In genomic region chr2:168465594-168465993, GRCh38 we compare ENCODE assay signal across 13 cellular contexts. TPM values are rescaled to one million over a fixed set of nuclear protein-coding genes. Genes with fewer than 3 reads are reported as not detected.
DNase-seq lines count a peak whose midpoint lies in the region; ATAC-seq and TF ChIP-seq lines count a peak whose summit lies in the region.
"Had no signal": no experiment of that assay in that cellular context is flagged by ENCODE, and none has a peak within 500 bp of the region (broad histone marks: within the 10 kb centered on the region; RNA-seq: fewer than 3 reads in every experiment).

No MANE protein-coding gene starts in this region.

- H3K27me3 Mint-ChIP-seq in Caco-2 (ENCODE audit: insufficient read depth, unreplicated experiment) (no peaks in the 10 kb centered on the region), mesothelial cell of epicardium (ENCODE audit: low read depth) (no peaks in the 10 kb centered on the region)
- H3K27me3 Mint-ChIP-seq in activated T-helper 1 cell treated with anti-CD3 and anti-CD28 coated beads, Interleukin-12 subunit alpha, Interleukin-12 subunit beta, Interleukin-2, Interleukin-4 antibody, amounts not matched to agents 30 ng/mL and 10 ng/mL and 1 ng/mL, durations not matched to agents 14 hours and 24 hours and 36 hours (ENCODE audit: insufficient read depth): no peaks in the 10 kb centered on the region
- H3K27me3 Mint-ChIP-seq: memory B cell; stimulated activated naive B cell treated with anti-CD40 and anti-IgM and Interleukin-4, amounts not matched to agents 10 μg/mL and 1 μg/mL and 100 μg/mL, for 72 hours had no signal

- H3K27me3 ChIP-seq in BLaER1 treated with 17β-estradiol and CSF1 and Interleukin-3, amounts not matched to agents 10 nM and 100 nM: no peaks in the 10 kb centered on the region
- no peaks in the 10 kb centered on the region for H3K27me3 ChIP-seq in Caco-2 (replicated peaks; ENCODE audit: control insufficient read depth, insufficient read depth, low read length)
- H3K27me3 ChIP-seq in upper lobe of right lung: no peaks in the 10 kb centered on the region
- H3K27me3 ChIP-seq in MM.1S (replicated peaks; ENCODE audit: insufficient read depth, low read length): no peaks in the 10 kb centered on the region
- H3K27me3 ChIP-seq: gastrocnemius medialis had no signal

- H3K79me2 ChIP-seq in MM.1S (ENCODE audit: low read length): peaks cover 95% of the 10 kb centered on the region

- ATAC-seq in upper lobe of right lung (no peak), GM18907 (IDR thresholded peaks at IDR 0.05; ENCODE audit: unreplicated experiment) (no peak)
- ATAC-seq: gastrocnemius medialis; stimulated activated naive B cell treated with anti-CD40 and anti-IgM and Interleukin-4, amounts not matched to agents 10 μg/mL and 1 μg/mL and 100 μg/mL, for 72 hours had no signal

- peak overlapping the region in 8 of 11 experiments; percentile 4 to 76 (median 60); a peak in 9 of 22 replicates for H3K27ac ChIP-seq in BLaER1 treated with 17β-estradiol and CSF1 and Interleukin-3, amounts not matched to agents 10 nM and 100 nM
- H3K27ac ChIP-seq in upper lobe of right lung (no peak overlapping the region), MM.1S (ENCODE audit: low read length) (no peak overlapping the region)
- H3K27ac ChIP-seq: gastrocnemius medialis had no signal

- CTCF ChIA-PET in Caco-2 (lab: Charles Lee): no interaction called here

- no peaks in the 10 kb centered on the region for H3K9me2 ChIP-seq in MM.1S (replicated peaks; ENCODE audit: insufficient read depth, low read length)
- H3K9me2 ChIP-seq: SK-N-SH had no signal

- H2AFZ ChIP-seq in MM.1S (ENCODE audit: low read length): no peak overlapping the region

- H3K9me3 Mint-ChIP-seq in Caco-2 (ENCODE audit: unreplicated experiment) (no peaks in the 10 kb centered on the region), mesothelial cell of epicardium (no peaks in the 10 kb centered on the region)
- no peaks in the 10 kb centered on the region for H3K9me3 Mint-ChIP-seq in activated T-helper 1 cell treated with anti-CD3 and anti-CD28 coated beads, Interleukin-12 subunit alpha, Interleukin-12 subunit beta, Interleukin-2, Interleukin-4 antibody, amounts not matched to agents 30 ng/mL and 10 ng/mL and 1 ng/mL, durations not matched to agents 14 hours and 24 hours and 36 hours
- H3K9me3 Mint-ChIP-seq: memory B cell; stimulated activated naive B cell treated with anti-CD40 and anti-IgM and Interleukin-4, amounts not matched to agents 10 μg/mL and 1 μg/mL and 100 μg/mL, for 72 hours had no signal

- BruUV-seq in Caco-2 (replicated peaks; lab: Mats Ljungman, UMichigan): no TSS peak

- H3K36me3 ChIP-seq in BLaER1 treated with 17β-estradiol and CSF1 and Interleukin-3, amounts not matched to agents 10 nM and 100 nM: peaks cover 0 to 13% (median 5%) of the 10 kb centered on the region in 11 experiments; a peak in 6 of 22 replicates
- no peaks in the 10 kb centered on the region for H3K36me3 ChIP-seq in Caco-2 (ENCODE audit: control insufficient read depth, insufficient read depth, low read length)
- H3K36me3 ChIP-seq in upper lobe of right lung: no peaks in the 10 kb centered on the region
- H3K36me3 ChIP-seq in MM.1S (replicated peaks; ENCODE audit: insufficient read depth, low read length): no peaks in the 10 kb centered on the region
- H3K36me3 ChIP-seq: gastrocnemius medialis had no signal

- H3K4me2 ChIP-seq in BLaER1 treated with 17β-estradiol and CSF1 and Interleukin-3, amounts not matched to agents 10 nM and 100 nM: peak overlapping the region; percentile 70 to 93 (median 85)
- no peak overlapping the region for H3K4me2 ChIP-seq in MM.1S (ENCODE audit: low read depth, low read length)
- H3K4me2 ChIP-seq: SK-N-SH had no signal

- intact Hi-C loops in Caco-2 (cut with micrococcal nuclease; ENCODE audit: unreplicated experiment) (no loop called here), upper lobe of right lung (cut with DNase I) (no loop called here)
- intact Hi-C loops in activated T-helper 1 cell treated with anti-CD3 and anti-CD28 coated beads, Interleukin-12 subunit alpha, Interleukin-12 subunit beta, Interleukin-2, Interleukin-4 antibody, amounts not matched to agents 30 ng/mL and 10 ng/mL and 1 ng/mL, durations not matched to agents 14 hours and 24 hours and 36 hours (cut with micrococcal nuclease): loop anchor here (1.0 kb wide), 1 partner anchor 8 kb away; no protein-coding TSS in a partner anchor

- H3K36me3 Mint-ChIP-seq in Caco-2 (ENCODE audit: insufficient read depth, unreplicated experiment) (no peaks in the 10 kb centered on the region), mesothelial cell of epicardium (peaks cover 2% of the 10 kb centered on the region)
- peaks cover 7% of the 10 kb centered on the region for H3K36me3 Mint-ChIP-seq in activated T-helper 1 cell treated with anti-CD3 and anti-CD28 coated beads, Interleukin-12 subunit alpha, Interleukin-12 subunit beta, Interleukin-2, Interleukin-4 antibody, amounts not matched to agents 30 ng/mL and 10 ng/mL and 1 ng/mL, durations not matched to agents 14 hours and 24 hours and 36 hours (ENCODE audit: low read depth)
- H3K36me3 Mint-ChIP-seq: memory B cell had no signal

- TF ChIP-seq CTCF in Caco-2 (IDR thresholded peaks at IDR 0.05; ENCODE audit: insufficient read depth in 1 of 2, low read depth in 1 of 2, low read length in 1 of 2, severe bottlenecking in 1 of 2, unreplicated experiment in 1 of 2): no peak
- no peak for TF ChIP-seq CTCF in mesothelial cell of epicardium (IDR thresholded peaks at IDR 0.05; ENCODE audit: unreplicated experiment)
- no peak for TF ChIP-seq CTCF in upper lobe of right lung (IDR thresholded peaks at IDR 0.05)
- no peak for TF ChIP-seq CTCF in MM.1S (IDR thresholded peaks at IDR 0.05; ENCODE audit: low read length)

- H4K20me1 ChIP-seq in BLaER1 treated with 17β-estradiol and CSF1 and Interleukin-3, amounts not matched to agents 10 nM and 100 nM: peaks cover 8 to 83% (median 53%) of the 10 kb centered on the region in 11 experiments; a peak in 20 of 22 replicates
- H4K20me1 ChIP-seq in MM.1S (ENCODE audit: insufficient read depth, low read length): no peaks in the 10 kb centered on the region

- peaks cover 59 to 84% (median 73%) of the 10 kb centered on the region in 10 experiments for H3K4me1 ChIP-seq in BLaER1 treated with 17β-estradiol and CSF1 and Interleukin-3, amounts not matched to agents 10 nM and 100 nM
- H3K4me1 ChIP-seq in Caco-2 (peaks cover 45% of the 10 kb centered on the region), upper lobe of right lung (peaks cover 21% of the 10 kb centered on the region), MM.1S (ENCODE audit: low read length) (peaks cover 41% of the 10 kb centered on the region)

- no peak overlapping the region for H3K4me3 Mint-ChIP-seq in Caco-2 (ENCODE audit: unreplicated experiment)
- no peak overlapping the region for H3K4me3 Mint-ChIP-seq in activated T-helper 1 cell treated with anti-CD3 and anti-CD28 coated beads, Interleukin-12 subunit alpha, Interleukin-12 subunit beta, Interleukin-2, Interleukin-4 antibody, amounts not matched to agents 30 ng/mL and 10 ng/mL and 1 ng/mL, durations not matched to agents 14 hours and 24 hours and 36 hours
- H3K4me3 Mint-ChIP-seq in mesothelial cell of epicardium: no peak overlapping the region
- H3K4me3 Mint-ChIP-seq: memory B cell had no signal

- peak overlapping the region; percentile 65 for H3K27ac Mint-ChIP-seq in Caco-2 (ENCODE audit: unreplicated experiment)
- peak overlapping the region; percentile 30 for H3K27ac Mint-ChIP-seq in activated T-helper 1 cell treated with anti-CD3 and anti-CD28 coated beads, Interleukin-12 subunit alpha, Interleukin-12 subunit beta, Interleukin-2, Interleukin-4 antibody, amounts not matched to agents 30 ng/mL and 10 ng/mL and 1 ng/mL, durations not matched to agents 14 hours and 24 hours and 36 hours
- peak overlapping the region; percentile 94 for H3K27ac Mint-ChIP-seq in mesothelial cell of epicardium
- H3K27ac Mint-ChIP-seq: memory B cell; stimulated activated naive B cell treated with anti-CD40 and anti-IgM and Interleukin-4, amounts not matched to agents 10 μg/mL and 1 μg/mL and 100 μg/mL, for 72 hours had no signal

- DNase-seq in Caco-2 (no peak), mesothelial cell of epicardium (ENCODE audit: low spot score in 2 of 2, unreplicated experiment in 2 of 2) (no peak), upper lobe of right lung (no peak), MM.1S (no peak)
- DNase-seq in activated T-helper 1 cell treated with anti-CD3 and anti-CD28 coated beads, Interleukin-12 subunit alpha, Interleukin-12 subunit beta, Interleukin-2, Interleukin-4 antibody, amounts not matched to agents 30 ng/mL and 10 ng/mL and 1 ng/mL, durations not matched to agents 14 hours and 24 hours and 36 hours (ENCODE audit: low spot score): no peak
- DNase-seq: C1 segment of cervical spinal cord; gastrocnemius medialis; NCI-H446 treated with DMSO at 0.1 percent for 48 hours; SK-N-SH; stimulated activated naive B cell treated with anti-CD40 and anti-IgM and Interleukin-4, amounts not matched to agents 10 μg/mL and 1 μg/mL and 100 μg/mL, for 72 hours had no signal

- peaks cover 6% of the 10 kb centered on the region; the same call in 1 of the 2 replicates for H3F3A ChIP-seq in MM.1S (ENCODE audit: insufficient read depth, low read length)

- H3K9ac ChIP-seq in BLaER1 treated with 17β-estradiol and CSF1 and Interleukin-3, amounts not matched to agents 10 nM and 100 nM: peak overlapping the region in 5 of 11 experiments; percentile 32 to 62 (median 45); a peak in 5 of 22 replicates
- H3K9ac ChIP-seq in MM.1S (ENCODE audit: low read length): no peak overlapping the region
- H3K9ac ChIP-seq: SK-N-SH had no signal

- peaks cover 0 to 7% (median 0%) of the 10 kb centered on the region in 11 experiments; a peak in 4 of 22 replicates for H3K9me3 ChIP-seq in BLaER1 treated with 17β-estradiol and CSF1 and Interleukin-3, amounts not matched to agents 10 nM and 100 nM (replicated peaks in 1 of 11)
- no peaks in the 10 kb centered on the region for H3K9me3 ChIP-seq in Caco-2
- H3K9me3 ChIP-seq in upper lobe of right lung: no peaks in the 10 kb centered on the region
- H3K9me3 ChIP-seq in MM.1S (replicated peaks; ENCODE audit: insufficient read depth, low read length): no peaks in the 10 kb centered on the region
- H3K9me3 ChIP-seq: gastrocnemius medialis, SK-N-SH had no signal

- POLR2A ChIA-PET in Caco-2 (lab: Charles Lee): no interaction called here

- H3K4me3 ChIP-seq in BLaER1 treated with 17β-estradiol and CSF1 and Interleukin-3, amounts not matched to agents 10 nM and 100 nM: peak overlapping the region in 1 of 10 experiments; percentile 54; a peak in 1 of 20 replicates
- no peak overlapping the region for H3K4me3 ChIP-seq in Caco-2 (ENCODE audit: low read depth, low read length)
- H3K4me3 ChIP-seq in upper lobe of right lung: no peak overlapping the region
- no peak overlapping the region for H3K4me3 ChIP-seq in MM.1S (ENCODE audit: low read length)
- H3K4me3 ChIP-seq: gastrocnemius medialis had no signal

- H3K4me1 Mint-ChIP-seq in Caco-2 (ENCODE audit: low read depth, unreplicated experiment) (peaks cover 63% of the 10 kb centered on the region), mesothelial cell of epicardium (peaks cover 78% of the 10 kb centered on the region)
- peaks cover 73% of the 10 kb centered on the region for H3K4me1 Mint-ChIP-seq in activated T-helper 1 cell treated with anti-CD3 and anti-CD28 coated beads, Interleukin-12 subunit alpha, Interleukin-12 subunit beta, Interleukin-2, Interleukin-4 antibody, amounts not matched to agents 30 ng/mL and 10 ng/mL and 1 ng/mL, durations not matched to agents 14 hours and 24 hours and 36 hours (ENCODE audit: low read depth)

RNA-seq across cellular contexts. Expression of gene CERS6, which starts 9.5 kb away (rescaled TPM):
- total RNA-seq in Caco-2 (2022) (32.7 and 35.5 TPM in 2 replicates), mesothelial cell of epicardium (66.1 to 67.4 TPM (median 66.5 TPM) in 3 replicates), upper lobe of right lung (17.8 TPM)
- total RNA-seq in activated T-helper 1 cell treated with anti-CD3 and anti-CD28 coated beads, Interleukin-12 subunit alpha, Interleukin-12 subunit beta, Interleukin-2, Interleukin-4 antibody, amounts not matched to agents 30 ng/mL and 10 ng/mL and 1 ng/mL, durations not matched to agents 14 hours and 24 hours and 36 hours: 27.0 and 27.1 TPM in 2 replicates

Comparison
In these comparisons a context has a peak if more than half of its experiments do, and no peak if none do; other contexts are left out.
1. H3K27ac ChIP-seq: peak in BLaER1 treated with 17β-estradiol and CSF1 and Interleukin-3, amounts not matched to agents 10 nM and 100 nM (8 of 11); none in upper lobe of right lung (single experiment) and MM.1S (single experiment).
2. H3K27ac Mint-ChIP-seq: peak in every context shown above with its lines; median percentile 94 in mesothelial cell of epicardium; 65 in Caco-2; 30 in activated T-helper 1 cell treated with anti-CD3 and anti-CD28 coated beads, Interleukin-12 subunit alpha, Interleukin-12 subunit beta, Interleukin-2, Interleukin-4 antibody, amounts not matched to agents 30 ng/mL and 10 ng/mL and 1 ng/mL, durations not matched to agents 14 hours and 24 hours and 36 hours.